Comparison of ENCODE assay signal across 8 cellular contexts in genomic region chr6:33200234-33201146, GRCh38. TPM values are rescaled to one million over a fixed set of nuclear protein-coding genes. Genes with fewer than 3 reads are reported as not detected.
DNase-seq lines count a peak whose midpoint lies in the region; ATAC-seq, FAIRE-seq and TF ChIP-seq lines count a peak whose summit lies in the region.

Gene RXRB (minus strand): TSS chr6:33200665. CDS start chr6:33200476, 189 bp downstream.
Gene SLC39A7 (plus strand): TSS chr6:33200867. CDS start chr6:33201246, 379 bp downstream.

- peaks cover 4% of the 10 kb centered on the region for H3K27me3 Mint-ChIP-seq in WTC11 (ENCODE audit: low read depth)

- H3K9me3 Mint-ChIP-seq in WTC11, result no peaks in the 10 kb centered on the region

- ATAC-seq in GM18873 (IDR thresholded peaks at IDR 0.05; ENCODE audit: low FRiP score, unreplicated experiment), result peak; percentile 42
- peak; percentile 54 for ATAC-seq in HG03175 (IDR thresholded peaks at IDR 0.05; ENCODE audit: unreplicated experiment)
- ATAC-seq in WTC11, result peak; percentile 58

- POLR2A ChIA-PET in A673 (lab: Charles Lee; ENCODE audit: low non-redundant PET) (no interaction called here), WTC11 (lab: Charles Lee) (interaction anchor here (0.7 to 1.5 kb wide), 3 partner anchors 49 to 229 kb away, joined by 3 to 5 read pairs (median 4); partner anchors contain the start of gene B3GALT4)

- FAIRE-seq in bronchial epithelial cell (lab: Jason Lieb, UNC), result no peak

- CTCF ChIA-PET in A673 (lab: Charles Lee) (interaction anchor here (0.6 kb wide), 1 partner anchor 44 kb away, joined by 3 read pairs; no protein-coding TSS in a partner anchor), WTC11 (lab: Charles Lee) (interaction anchor here (0.9 to 2.2 kb wide), 5 partner anchors 9 to 82 kb away, joined by 3 to 20 read pairs (median 3); no protein-coding TSS in a partner anchor)

- peaks cover 54% of the 10 kb centered on the region for H3K4me1 Mint-ChIP-seq in WTC11

- DNase-seq in A673 (ENCODE audit: low spot score), result peak; percentile 100
- DNase-seq in NCI-H345 (lab: John Stamatoyannopoulos, UW), result peak; percentile 99
- DNase-seq in WTC11 (ENCODE audit: low spot score), result peak; percentile 99
- peak; percentile 98 for DNase-seq in bronchial epithelial cell (ENCODE audit: low read depth)

- peaks cover 26% of the 10 kb centered on the region for H3K4me1 ChIP-seq in A673 (ENCODE audit: insufficient read depth, low read length, poor library complexity, severe bottlenecking)
- peaks cover 12% of the 10 kb centered on the region for H3K4me1 ChIP-seq in iPS-20b (ENCODE audit: insufficient read depth, low read length)

- peak within 1 kb of the TSS; percentile 97 for H3K4me3 Mint-ChIP-seq in WTC11

- BruUV-seq in A673 (replicated peaks; lab: Mats Ljungman, UMichigan), result no TSS peak

- TF ChIP-seq CTCF in A673 (conservative IDR thresholded peaks at IDR 0.05; ENCODE audit: low read depth, low read length) (no peak), WTC11 (IDR thresholded peaks at IDR 0.05) (no peak), bronchial epithelial cell (IDR thresholded peaks at IDR 0.05; ENCODE audit: insufficient read depth, low read length, severe bottlenecking) (no peak)

- no peaks in the 10 kb centered on the region for H3K9me3 ChIP-seq in A673 (ENCODE audit: low read depth, low read length, poor library complexity, severe bottlenecking)
- no peaks in the 10 kb centered on the region for H3K9me3 ChIP-seq in iPS-20b (ENCODE audit: insufficient read depth, low read depth, low read length)

- peak within 1 kb of the TSS; percentile 95 for H3K27ac ChIP-seq in A673 (ENCODE audit: low read depth, low read length, poor library complexity, severe bottlenecking)
- peak within 1 kb of the TSS; percentile 85 for H3K27ac ChIP-seq in iPS-20b (ENCODE audit: low read length)
- H3K27ac ChIP-seq in skin epidermis, result peak within 1 kb of the TSS; percentile 89 to 99 (median 97)

- H3K36me3 ChIP-seq in A673 (ENCODE audit: insufficient read depth, low read length, poor library complexity, severe bottlenecking), result peaks cover 46% of the 10 kb centered on the region
- H3K36me3 ChIP-seq in bronchial epithelial cell (ENCODE audit: control insufficient read depth, insufficient read depth, low read length), result peaks cover 23% of the 10 kb centered on the region
- peaks cover 44% of the 10 kb centered on the region for H3K36me3 ChIP-seq in iPS-20b (ENCODE audit: insufficient read depth, low read depth, low read length)

- H3K4me3 ChIP-seq in A673 (ENCODE audit: low read depth, low read length, poor library complexity, severe bottlenecking) (peak within 1 kb of the TSS; percentile 80), bronchial epithelial cell (ENCODE audit: low read depth, low read length) (peak within 1 kb of the TSS; percentile 85), iPS-20b (ENCODE audit: low read length) (peak within 1 kb of the TSS; percentile 96), skin epidermis (peak within 1 kb of the TSS; percentile 62 to 95 (median 84))

- peak within 1 kb of the TSS; percentile 95 for H3K9ac ChIP-seq in iPS-20b (ENCODE audit: low read depth, low read length)

- intact Hi-C loops in A673 (cut with micrococcal nuclease; ENCODE audit: unreplicated experiment), result loop anchor here (2.0 to 10.0 kb wide), 3 partner anchors 48 to 194 kb away; partner anchors contain the start of genes KIFC1 and RGL2

- H3K27me3 ChIP-seq in A673 (replicated peaks; ENCODE audit: insufficient read depth, low read depth, low read length, poor library complexity) (no peaks in the 10 kb centered on the region), bronchial epithelial cell (ENCODE audit: control insufficient read depth, insufficient read depth, low read length) (no peaks in the 10 kb centered on the region), iPS-20b (ENCODE audit: insufficient read depth, low read length) (peaks cover 7% of the 10 kb centered on the region)

- H3K36me3 Mint-ChIP-seq in WTC11, result peaks cover 34% of the 10 kb centered on the region

- peak within 1 kb of the TSS; percentile 99 for H3K27ac Mint-ChIP-seq in WTC11

TF ChIP-seq in WTC11, 78 proteins besides CTCF, POLR2A, EP300 and RAD21 (continues in another document):
- TF ChIP-seq ATF3 (CRISPR knock-in tag; conservative IDR thresholded peaks at IDR 0.05) (no peak; the same call in 1 of the 2 replicates), TP53 (CRISPR knock-in tag; IDR thresholded peaks at IDR 0.05) (no peak), NFATC4 (CRISPR knock-in tag; IDR thresholded peaks at IDR 0.05) (no peak), CDX4 (CRISPR knock-in tag; IDR thresholded peaks at IDR 0.05; ENCODE audit: borderline replicate concordance) (no peak), ZNF219 (CRISPR knock-in tag; IDR thresholded peaks at IDR 0.05; ENCODE audit: borderline replicate concordance) (peak; percentile 85; the same call in 1 of the 2 replicates), JUN (CRISPR knock-in tag; IDR thresholded peaks at IDR 0.05) (no peak), MLX (CRISPR knock-in tag; IDR thresholded peaks at IDR 0.05) (no peak), ZNF317 (CRISPR knock-in tag; IDR thresholded peaks at IDR 0.05; ENCODE audit: borderline replicate concordance, low read depth) (no peak), SOX15 (CRISPR knock-in tag; IDR thresholded peaks at IDR 0.05) (no peak), CBFB (CRISPR knock-in tag; IDR thresholded peaks at IDR 0.05; ENCODE audit: low read depth) (no peak), GTF2I (CRISPR knock-in tag; conservative IDR thresholded peaks at IDR 0.05) (no peak), ARID4B (CRISPR knock-in tag; IDR thresholded peaks at IDR 0.05; ENCODE audit: borderline replicate concordance) (0 out of 2 replicates have a peak, but pooled peaks have one; percentile 6), FOXJ3 (CRISPR knock-in tag; IDR thresholded peaks at IDR 0.05; ENCODE audit: borderline replicate concordance) (no peak), NR1H2 (CRISPR knock-in tag; IDR thresholded peaks at IDR 0.05) (no peak), ZNF671 (CRISPR knock-in tag; IDR thresholded peaks at IDR 0.05) (no peak), NR2C2 (CRISPR knock-in tag; IDR thresholded peaks at IDR 0.05) (no peak), IRF1 (CRISPR knock-in tag; IDR thresholded peaks at IDR 0.05) (peak; percentile 63; the same call in 1 of the 2 replicates), ATF1 (CRISPR knock-in tag; IDR thresholded peaks at IDR 0.05) (no peak)

RNA-seq across cellular contexts. Expression of gene RXRB, which starts in this region (rescaled TPM):
- total RNA-seq in A673 (2021), result 42.7 and 43.6 TPM in 2 replicates
- 21.5 to 24.5 TPM (median 23.3 TPM) in 3 replicates for total RNA-seq in WTC11 (2021)
- 13.2 and 15.3 TPM in 2 replicates for total RNA-seq in bronchial epithelial cell

RNA-seq across cellular contexts. Expression of gene SLC39A7, which starts in this region (rescaled TPM):
- total RNA-seq in A673 (2021), result 119 and 124 TPM in 2 replicates
- 131 to 163 TPM (median 134 TPM) in 3 replicates for total RNA-seq in WTC11 (2021)
- 90.4 and 94.0 TPM in 2 replicates for total RNA-seq in bronchial epithelial cell

Comparison
In these comparisons a context has a peak if more than half of its experiments do, and no peak if none do; other contexts are left out.
1. Peak in every context shown above with its lines: DNase-seq, ATAC-seq, H3K4me3 ChIP-seq and H3K27ac ChIP-seq.